In the genomic region with DNA sequence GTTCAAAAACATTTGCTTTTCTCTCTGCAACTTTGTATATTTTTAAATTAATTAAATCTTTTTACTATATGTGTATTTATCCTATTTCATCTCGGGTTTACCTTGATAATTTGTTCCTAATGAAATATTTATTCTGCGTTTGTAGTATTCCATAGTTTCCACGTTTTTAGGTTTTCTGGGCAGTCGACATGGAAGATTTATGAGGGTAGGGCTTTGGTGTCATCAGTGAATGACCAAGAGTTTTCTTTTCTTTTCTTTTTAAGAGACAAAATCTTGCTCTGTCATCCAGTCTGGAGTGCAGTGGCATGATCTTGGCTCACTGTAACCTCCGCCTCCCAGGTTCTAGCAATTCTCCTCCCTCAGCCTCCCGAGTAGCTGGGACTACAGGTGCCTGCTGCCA, we compare ENCODE assay signal across 40 cellular contexts. TPM values are rescaled to one million over a fixed set of nuclear protein-coding genes. Genes with fewer than 3 reads are reported as not detected.
"Had no signal": no experiment of that assay in that cellular context is flagged by ENCODE, and none has a peak within 500 bp of the region (broad histone marks: within the 10 kb centered on the region; RNA-seq: fewer than 3 reads in every experiment).

No MANE protein-coding gene starts in this region.

- H3K4me1 Mint-ChIP-seq: activated naive CD4-positive, alpha-beta T cell treated with anti-CD3 and anti-CD28 coated beads, Interleukin-2, amount 10 ng/mL, durations not matched to agents 7 days and 5 days; activated naive CD4-positive, alpha-beta T cell treated with anti-CD3 and anti-CD28 coated beads, Interleukin-2, amount 50 U/mL, for 24 hours; activated naive CD8-positive, alpha-beta T cell treated with anti-CD3 and anti-CD28 coated beads for 36 hours; activated naive CD8-positive, alpha-beta T cell treated with anti-CD3 and anti-CD28 coated beads, Interleukin-2, amount 10 ng/mL, durations not matched to agents 7 days and 5 days; activated naive CD8-positive, alpha-beta T cell treated with anti-CD3 and anti-CD28 coated beads, Interleukin-2, amount 50 U/mL, for 24 hours; activated T-helper 17 cell treated with anti-CD3 and anti-CD28 coated beads, Interleukin-2, amount 50 U/mL, for 72 hours; brain; central memory CD8-positive, alpha-beta T cell had no signal

- H3K9me3 Mint-ChIP-seq: activated naive CD4-positive, alpha-beta T cell treated with anti-CD3 and anti-CD28 coated beads, Interleukin-2, amount 50 U/mL, for 24 hours; activated naive CD4-positive, alpha-beta T cell treated with anti-CD3 and anti-CD28 coated beads, Interleukin-2, amount 50 U/mL, for 72 hours; activated T-cell treated with anti-CD3 and anti-CD28 coated beads, Interleukin-2, amount 50 U/mL, for 4 hours; activated T-cell treated with anti-CD3 and anti-CD28 coated beads, Interleukin-2, amount 50 U/mL, for 72 hours; activated T-helper 17 cell treated with anti-CD3 and anti-CD28 coated beads, Interleukin-2, amount 50 U/mL, for 72 hours; central memory CD8-positive, alpha-beta T cell had no signal

- H3K27me3 ChIP-seq: adrenal gland, ascending aorta, body of pancreas, brain microvascular endothelial cell, breast epithelium, cardiac muscle cell had no signal

- H3K4me3 Mint-ChIP-seq: activated naive CD4-positive, alpha-beta T cell treated with anti-CD3 and anti-CD28 coated beads for 36 hours; activated naive CD4-positive, alpha-beta T cell treated with anti-CD3 and anti-CD28 coated beads, Interleukin-2, amount 10 ng/mL, durations not matched to agents 7 days and 5 days; activated naive CD4-positive, alpha-beta T cell treated with anti-CD3 and anti-CD28 coated beads, Interleukin-2, amount 50 U/mL, for 24 hours; activated naive CD8-positive, alpha-beta T cell; activated naive CD8-positive, alpha-beta T cell treated with anti-CD3 and anti-CD28 coated beads for 36 hours; activated naive CD8-positive, alpha-beta T cell treated with anti-CD3 and anti-CD28 coated beads, Interleukin-2, amount 10 ng/mL, durations not matched to agents 7 days and 5 days; activated naive CD8-positive, alpha-beta T cell treated with anti-CD3 and anti-CD28 coated beads, Interleukin-2, amount 50 U/mL, for 24 hours; activated T-cell treated with anti-CD3 and anti-CD28 coated beads, Interleukin-2, amount 50 U/mL, for 24 hours; activated T-cell treated with anti-CD3 and anti-CD28 coated beads, Interleukin-2, amount 50 U/mL, for 4 hours; activated T-cell treated with anti-CD3 and anti-CD28 coated beads, Interleukin-2, amount 50 U/mL, for 72 hours; activated T-helper 1 cell treated with anti-CD3 and anti-CD28 coated beads, Interleukin-12 subunit alpha, Interleukin-12 subunit beta, Interleukin-2, Interleukin-4 antibody, amounts not matched to agents 30 ng/mL and 10 ng/mL and 1 ng/mL, durations not matched to agents 14 hours and 24 hours and 36 hours; activated T-helper 17 cell treated with anti-CD3 and anti-CD28 coated beads, Interleukin-2, amount 50 U/mL, for 72 hours; brain; central memory CD8-positive, alpha-beta T cell had no signal

- H3K27me3 Mint-ChIP-seq: activated naive CD4-positive, alpha-beta T cell treated with anti-CD3 and anti-CD28 coated beads, Interleukin-2, amount 10 ng/mL, durations not matched to agents 7 days and 5 days; activated naive CD4-positive, alpha-beta T cell treated with anti-CD3 and anti-CD28 coated beads, Interleukin-2, amount 50 U/mL, for 24 hours; activated naive CD8-positive, alpha-beta T cell; activated naive CD8-positive, alpha-beta T cell treated with anti-CD3 and anti-CD28 coated beads for 36 hours; activated naive CD8-positive, alpha-beta T cell treated with anti-CD3 and anti-CD28 coated beads, Interleukin-2, amount 10 ng/mL, durations not matched to agents 7 days and 5 days; activated naive CD8-positive, alpha-beta T cell treated with anti-CD3 and anti-CD28 coated beads, Interleukin-2, amount 50 U/mL, for 24 hours; activated T-cell treated with anti-CD3 and anti-CD28 coated beads, Interleukin-2, amount 50 U/mL, for 24 hours; activated T-helper 17 cell treated with anti-CD3 and anti-CD28 coated beads, Interleukin-2, amount 50 U/mL, for 72 hours; brain; central memory CD8-positive, alpha-beta T cell had no signal

- H3K36me3 Mint-ChIP-seq: activated naive CD4-positive, alpha-beta T cell treated with anti-CD3 and anti-CD28 coated beads, Interleukin-2, amount 10 ng/mL, durations not matched to agents 7 days and 5 days; activated naive CD8-positive, alpha-beta T cell; activated naive CD8-positive, alpha-beta T cell treated with anti-CD3 and anti-CD28 coated beads, Interleukin-2, amount 10 ng/mL, durations not matched to agents 7 days and 5 days had no signal

- H3K27ac ChIP-seq: adrenal gland, ascending aorta, body of pancreas, brain microvascular endothelial cell, breast epithelium, cardiac muscle cell had no signal

- H3K4me1 ChIP-seq: adrenal gland, ascending aorta, body of pancreas, breast epithelium had no signal

- DNase-seq: activated effector memory CD4-positive, alpha-beta T cell treated with anti-CD3 and anti-CD28 coated beads, Interleukin-2, amount 50 U/mL, for 16 hours; activated effector memory CD4-positive, alpha-beta T cell treated with Interleukin-2 at 50 U/mL for 16 hours; activated gamma-delta T cell; activated gamma-delta T cell treated with Interleukin-2 at 50 U/mL for 16 hours; activated naive CD4-positive, alpha-beta T cell; activated naive CD4-positive, alpha-beta T cell treated with anti-CD3 and anti-CD28 coated beads for 36 hours; activated naive CD4-positive, alpha-beta T cell treated with anti-CD3 and anti-CD28 coated beads, Interleukin-2, amount 10 ng/mL, durations not matched to agents 7 days and 5 days; activated naive CD4-positive, alpha-beta T cell treated with anti-CD3 and anti-CD28 coated beads, Interleukin-2, amount 50 U/mL, for 16 hours; activated naive CD4-positive, alpha-beta T cell treated with Interleukin-2 at 50 U/mL for 16 hours; activated naive CD8-positive, alpha-beta T cell treated with anti-CD3 and anti-CD28 coated beads for 36 hours; activated naive CD8-positive, alpha-beta T cell treated with anti-CD3 and anti-CD28 coated beads, Interleukin-2, amount 10 ng/mL, durations not matched to agents 7 days and 5 days; activated naive CD8-positive, alpha-beta T cell treated with anti-CD3 and anti-CD28 coated beads, Interleukin-2, amount 50 U/mL, for 24 hours; activated T-cell treated with anti-CD3 and anti-CD28 coated beads, Interleukin-2, amount 50 U/mL, for 1 hour; activated T-cell treated with anti-CD3 and anti-CD28 coated beads, Interleukin-2, amount 50 U/mL, for 24 hours; activated T-cell treated with anti-CD3 and anti-CD28 coated beads, Interleukin-2, amount 50 U/mL, for 4 hours; activated T-cell treated with anti-CD3 and anti-CD28 coated beads, Interleukin-2, amount 50 U/mL, for 48 hours; activated T-cell treated with anti-CD3 and anti-CD28 coated beads, Interleukin-2, amount 50 U/mL, for 72 hours; adrenal gland; amniotic stem cell; amygdala; anterior cingulate cortex; aorta; body of pancreas; brain microvascular endothelial cell; caudate nucleus; central memory CD4-positive, alpha-beta T cell; cerebellar nuclear complex had no signal

- ATAC-seq: activated naive CD4-positive, alpha-beta T cell treated with anti-CD3 and anti-CD28 coated beads, Interleukin-2, amount 50 U/mL, for 72 hours; activated naive CD8-positive, alpha-beta T cell treated with anti-CD3 and anti-CD28 coated beads, Interleukin-2, amount 50 U/mL, for 24 hours; activated T-cell treated with anti-CD3 and anti-CD28 coated beads, Interleukin-2, amount 50 U/mL, for 4 hours; activated T-cell treated with anti-CD3 and anti-CD28 coated beads, Interleukin-2, amount 50 U/mL, for 72 hours; activated T-helper 17 cell treated with anti-CD3 and anti-CD28 coated beads, Interleukin-2, amount 50 U/mL, for 72 hours; body of pancreas had no signal

- H3K4me3 ChIP-seq: adrenal gland, ascending aorta, body of pancreas, breast epithelium, cardiac muscle cell had no signal

- H3K9me3 ChIP-seq: adrenal gland, ascending aorta, body of pancreas, breast epithelium had no signal

- H3K36me3 ChIP-seq: adrenal gland, ascending aorta, brain microvascular endothelial cell, breast epithelium, cardiac muscle cell had no signal

- H3K27ac Mint-ChIP-seq: activated naive CD4-positive, alpha-beta T cell treated with anti-CD3 and anti-CD28 coated beads for 36 hours; activated naive CD4-positive, alpha-beta T cell treated with anti-CD3 and anti-CD28 coated beads, Interleukin-2, amount 10 ng/mL, durations not matched to agents 7 days and 5 days; activated naive CD4-positive, alpha-beta T cell treated with anti-CD3 and anti-CD28 coated beads, Interleukin-2, amount 50 U/mL, for 24 hours; activated naive CD4-positive, alpha-beta T cell treated with anti-CD3 and anti-CD28 coated beads, Interleukin-2, amount 50 U/mL, for 72 hours; activated naive CD8-positive, alpha-beta T cell; activated naive CD8-positive, alpha-beta T cell treated with anti-CD3 and anti-CD28 coated beads for 36 hours; activated naive CD8-positive, alpha-beta T cell treated with anti-CD3 and anti-CD28 coated beads, Interleukin-2, amount 10 ng/mL, durations not matched to agents 7 days and 5 days; activated naive CD8-positive, alpha-beta T cell treated with anti-CD3 and anti-CD28 coated beads, Interleukin-2, amount 50 U/mL, for 24 hours; activated T-cell treated with anti-CD3 and anti-CD28 coated beads, Interleukin-2, amount 50 U/mL, for 24 hours; activated T-cell treated with anti-CD3 and anti-CD28 coated beads, Interleukin-2, amount 50 U/mL, for 72 hours; activated T-helper 1 cell treated with anti-CD3 and anti-CD28 coated beads, Interleukin-12 subunit alpha, Interleukin-12 subunit beta, Interleukin-2, Interleukin-4 antibody, amounts not matched to agents 30 ng/mL and 10 ng/mL and 1 ng/mL, durations not matched to agents 14 hours and 24 hours and 36 hours; activated T-helper 17 cell treated with anti-CD3 and anti-CD28 coated beads, Interleukin-2, amount 50 U/mL, for 72 hours; activated T-helper 2 cell treated with anti-CD3 and anti-CD28 coated beads, Interferon-gamma antibody, Interleukin-2, Interleukin-4, amounts not matched to agents 10 μg/mL and 5 μg/mL and 100 μg/mL, durations not matched to agents 14 hours and 24 hours and 36 hours; brain had no signal

- FAIRE-seq: astrocyte, bronchial epithelial cell had no signal

RNA-seq across cellular contexts. Expression of gene ZNF670, which starts 42.8 kb away (rescaled TPM):
- total RNA-seq: ascending aorta had no signal
